In genomic region chr10:14838582-14839304, GRCh38 we compare ENCODE assay signal across 1 cellular context.
TF ChIP-seq lines count a peak whose summit lies in the region.

No MANE protein-coding gene starts in this region.

TF ChIP-seq in HEK293, 187 proteins besides CTCF, POLR2A, EP300 and RAD21 (continued from another document and continues in another):
- TF ChIP-seq ZBTB6 (tag by site-specific recombination; IDR thresholded peaks at IDR 0.05) = no peak
- TF ChIP-seq ZNF843 (tag by site-specific recombination; IDR thresholded peaks at IDR 0.05) = no peak
- no peak for TF ChIP-seq MYNN (tag by site-specific recombination; IDR thresholded peaks at IDR 0.05; ENCODE audit: borderline replicate concordance)
- no peak for TF ChIP-seq ZNF16 (tag by site-specific recombination; IDR thresholded peaks at IDR 0.05; ENCODE audit: low read depth)
- TF ChIP-seq ZNF610 (tag by site-specific recombination; IDR thresholded peaks at IDR 0.05; ENCODE audit: borderline replicate concordance) = no peak
- no peak for TF ChIP-seq ZNF19 (tag by site-specific recombination; IDR thresholded peaks at IDR 0.05; ENCODE audit: low read depth)
- no peak for TF ChIP-seq IKZF3 (tag by site-specific recombination; IDR thresholded peaks at IDR 0.05)
- no peak for TF ChIP-seq ZBTB44 (tag by site-specific recombination; IDR thresholded peaks at IDR 0.05)
- no peak for TF ChIP-seq ZNF544 (tag by site-specific recombination; IDR thresholded peaks at IDR 0.05)
- TF ChIP-seq OSR2 (tag by site-specific recombination; IDR thresholded peaks at IDR 0.05) = no peak
- TF ChIP-seq ZNF433 (tag by site-specific recombination; IDR thresholded peaks at IDR 0.05; ENCODE audit: low read depth) = no peak
- TF ChIP-seq ZNF549 (tag by site-specific recombination; IDR thresholded peaks at IDR 0.05) = no peak
- no peak for TF ChIP-seq ZNF112 (tag by site-specific recombination; IDR thresholded peaks at IDR 0.05)
- no peak for TF ChIP-seq ZNF704 (tag by site-specific recombination; IDR thresholded peaks at IDR 0.05)
- no peak for TF ChIP-seq ZNF138 (tag by site-specific recombination; IDR thresholded peaks at IDR 0.05; ENCODE audit: borderline replicate concordance)
- no peak for TF ChIP-seq ZFHX2 (tag by site-specific recombination; conservative IDR thresholded peaks at IDR 0.05)
- 0 out of 2 replicates have a peak, but pooled peaks have one; percentile 6 for TF ChIP-seq SCRT1 (tag by site-specific recombination; IDR thresholded peaks at IDR 0.05; ENCODE audit: borderline replicate concordance)
- no peak; the same call in 1 of the 2 replicates for TF ChIP-seq SP7 (tag by site-specific recombination; IDR thresholded peaks at IDR 0.05)
- peak; percentile 78 for TF ChIP-seq ZNF335 (tag by site-specific recombination; conservative IDR thresholded peaks at IDR 0.05)
- TF ChIP-seq PATZ1 (tag by site-specific recombination; IDR thresholded peaks at IDR 0.05) = no peak; the same call in 1 of the 2 replicates
- TF ChIP-seq ZNF239 (tag by site-specific recombination; IDR thresholded peaks at IDR 0.05) = no peak
- TF ChIP-seq ZNF776 (tag by site-specific recombination; IDR thresholded peaks at IDR 0.05; ENCODE audit: borderline replicate concordance) = no peak
- TF ChIP-seq MZF1 (tag by site-specific recombination; IDR thresholded peaks at IDR 0.05; ENCODE audit: borderline replicate concordance) = no peak
- TF ChIP-seq ZNF184 (tag by site-specific recombination; IDR thresholded peaks at IDR 0.05) = no peak
- no peak for TF ChIP-seq ZNF175 (tag by site-specific recombination; IDR thresholded peaks at IDR 0.05)
- TF ChIP-seq MEIS1 (CRISPR knock-in tag; IDR thresholded peaks at IDR 0.05; ENCODE audit: borderline replicate concordance) = no peak
- TF ChIP-seq GLI4 (tag by site-specific recombination; IDR thresholded peaks at IDR 0.05) = no peak
- TF ChIP-seq ZNF501 (tag by site-specific recombination; IDR thresholded peaks at IDR 0.05) = no peak
- no peak for TF ChIP-seq ZNF354C (tag by site-specific recombination; IDR thresholded peaks at IDR 0.05; ENCODE audit: borderline replicate concordance, low read depth)
- no peak for TF ChIP-seq ZNF571 (tag by site-specific recombination; IDR thresholded peaks at IDR 0.05)
- TF ChIP-seq ZIC2 (tag by site-specific recombination; IDR thresholded peaks at IDR 0.05) = peak; percentile 51; the same call in 1 of the 2 replicates
- TF ChIP-seq ZNF518A (tag by site-specific recombination; conservative IDR thresholded peaks at IDR 0.05; ENCODE audit: low read depth) = no peak
- TF ChIP-seq GLIS2 (tag by site-specific recombination; IDR thresholded peaks at IDR 0.05) = peak; percentile 73
- no peak for TF ChIP-seq ZNF639 (tag by site-specific recombination; IDR thresholded peaks at IDR 0.05)
- TF ChIP-seq ZNF791 (tag by site-specific recombination; IDR thresholded peaks at IDR 0.05) = no peak
- TF ChIP-seq ZNF280D (tag by site-specific recombination; IDR thresholded peaks at IDR 0.05) = no peak
- TF ChIP-seq ZSCAN5A (tag by site-specific recombination; IDR thresholded peaks at IDR 0.05) = no peak; the same call in 1 of the 2 replicates
- no peak for TF ChIP-seq ZNF24 (tag by site-specific recombination; IDR thresholded peaks at IDR 0.05)
- no peak for TF ChIP-seq ZNF398 (tag by site-specific recombination; IDR thresholded peaks at IDR 0.05)
- 0 out of 2 replicates have a peak, but pooled peaks have one; percentile 15 for TF ChIP-seq ZNF223 (tag by site-specific recombination; IDR thresholded peaks at IDR 0.05)
- TF ChIP-seq ZNF2 (tag by site-specific recombination; IDR thresholded peaks at IDR 0.05) = 0 out of 2 replicates have a peak, but pooled peaks have one; percentile 28
- TF ChIP-seq ZNF629 (tag by site-specific recombination; IDR thresholded peaks at IDR 0.05) = no peak
- no peak for TF ChIP-seq ZNF580 (tag by site-specific recombination; IDR thresholded peaks at IDR 0.05)
- TF ChIP-seq ZNF221 (tag by site-specific recombination; IDR thresholded peaks at IDR 0.05; ENCODE audit: borderline replicate concordance) = no peak
